Comparison of ENCODE assay signal across 1 cellular context in genomic region chr1:53460211-53460634, GRCh38.
TF ChIP-seq lines count a peak whose summit lies in the region.

No MANE protein-coding gene starts in this region.

TF ChIP-seq in K562, 482 proteins besides CTCF, POLR2A, EP300 and RAD21 (continues in another document):
- TF ChIP-seq TEAD2 (tag; IDR thresholded peaks at IDR 0.05) = no peak
- TF ChIP-seq RB1 (IDR thresholded peaks at IDR 0.05; ENCODE audit: low read depth) = peak; percentile 60; the same call in 1 of the 2 replicates
- TF ChIP-seq MEIS2 (IDR thresholded peaks at IDR 0.05; ENCODE audit: partially characterized antibody) = peak; percentile 80
- TF ChIP-seq ZNF766 (CRISPR knock-in tag; conservative IDR thresholded peaks at IDR 0.05) = peak; percentile 75
- TF ChIP-seq COPS2 (conservative IDR thresholded peaks at IDR 0.05) = no peak
- TF ChIP-seq L3MBTL2 (IDR thresholded peaks at IDR 0.05) = peak; percentile 100
- TF ChIP-seq E2F1 (CRISPR knock-in tag; IDR thresholded peaks at IDR 0.05) = peak; percentile 90; the same call in 1 of the 2 replicates
- TF ChIP-seq XRCC3 (IDR thresholded peaks at IDR 0.05) = no peak
- TF ChIP-seq KAT7 (CRISPR knock-in tag; IDR thresholded peaks at IDR 0.05; ENCODE audit: borderline replicate concordance) = no peak
- peak; percentile 41 for TF ChIP-seq E2F8 (IDR thresholded peaks at IDR 0.05; ENCODE audit: low read depth, partially characterized antibody)
- TF ChIP-seq CBX3 (IDR thresholded peaks at IDR 0.05; ENCODE audit: borderline replicate concordance in 1 of 2, low read length in 2 of 2) = peak in 1 of 2 experiments; percentile 89; a peak in 1 of 3 replicates
- peak; percentile 63; the same call in 1 of the 2 replicates for TF ChIP-seq E2F3 (CRISPR knock-in tag; IDR thresholded peaks at IDR 0.05)
- no peak for TF ChIP-seq HBP1 (CRISPR knock-in tag; IDR thresholded peaks at IDR 0.05)
- TF ChIP-seq TEAD4 (IDR thresholded peaks at IDR 0.05; ENCODE audit: low read length) = peak; percentile 35; the same call in 1 of the 2 replicates
- TF ChIP-seq TEAD4 (CRISPR knock-in tag; IDR thresholded peaks at IDR 0.05; ENCODE audit: borderline replicate concordance) = no peak
- peak; percentile 46 for TF ChIP-seq USF1 (CRISPR knock-in tag; IDR thresholded peaks at IDR 0.05)
- peak; percentile 98 for TF ChIP-seq E2F6 (IDR thresholded peaks at IDR 0.05; ENCODE audit: borderline replicate concordance in 1 of 2, extremely low read depth in 1 of 2, insufficient read depth in 1 of 2, insufficient read length in 1 of 2, low read depth in 1 of 2, low read length in 1 of 2, poor library complexity in 1 of 2, severe bottlenecking in 1 of 2)
- TF ChIP-seq NRF1 (conservative IDR thresholded peaks at IDR 0.05 in 1 of 2, IDR thresholded peaks at IDR 0.05 in 1 of 2) = peak; percentile 97
- TF ChIP-seq ATF1 (CRISPR knock-in tag; IDR thresholded peaks at IDR 0.05) = no peak
- TF ChIP-seq ATF1 (tag; IDR thresholded peaks at IDR 0.05) = no peak
- TF ChIP-seq ZBTB2 (IDR thresholded peaks at IDR 0.05) = peak; percentile 93
- TF ChIP-seq LCOR (CRISPR knock-in tag; IDR thresholded peaks at IDR 0.05) = peak; percentile 63; the same call in 1 of the 2 replicates
- peak; percentile 60; the same call in 1 of the 2 replicates for TF ChIP-seq RNF2 (IDR thresholded peaks at IDR 0.05)
- no peak for TF ChIP-seq TARDBP (IDR thresholded peaks at IDR 0.05)
- TF ChIP-seq MYBL2 (IDR thresholded peaks at IDR 0.05; ENCODE audit: low read depth) = no peak
- no peak for TF ChIP-seq MYBL2 (CRISPR knock-in tag; IDR thresholded peaks at IDR 0.05; ENCODE audit: borderline replicate concordance)
- TF ChIP-seq ZNF395 (CRISPR knock-in tag; IDR thresholded peaks at IDR 0.05) = peak; percentile 68; the same call in 1 of the 2 replicates
- no peak for TF ChIP-seq CEBPG (CRISPR knock-in tag; IDR thresholded peaks at IDR 0.05)
- no peak for TF ChIP-seq CEBPG (tag; conservative IDR thresholded peaks at IDR 0.05 in 1 of 2, IDR thresholded peaks at IDR 0.05 in 1 of 2)
- TF ChIP-seq ASH1L (IDR thresholded peaks at IDR 0.05; ENCODE audit: borderline replicate concordance, low read depth, partially characterized antibody) = no peak
- 0 out of 2 replicates have a peak, but pooled peaks have one; percentile 46 for TF ChIP-seq ATF6 (CRISPR knock-in tag; IDR thresholded peaks at IDR 0.05)
- 0 out of 2 replicates have a peak, but pooled peaks have one; percentile 44 for TF ChIP-seq CREB3 (tag; conservative IDR thresholded peaks at IDR 0.05; ENCODE audit: low read depth)
- TF ChIP-seq ZBTB34 (CRISPR knock-in tag; IDR thresholded peaks at IDR 0.05) = no peak
- TF ChIP-seq ZNF316 (IDR thresholded peaks at IDR 0.05) = no peak
- TF ChIP-seq TRIM28 (IDR thresholded peaks at IDR 0.05) = no peak
- TF ChIP-seq ZHX1 (conservative IDR thresholded peaks at IDR 0.05; ENCODE audit: low read length) = no peak
- TF ChIP-seq ATF7 (IDR thresholded peaks at IDR 0.05) = peak; percentile 24; the same call in 1 of the 2 replicates
- peak; percentile 83 for TF ChIP-seq HNRNPLL (IDR thresholded peaks at IDR 0.05; ENCODE audit: low read depth, low read length, poor library complexity, severe bottlenecking)
- peak; percentile 96 for TF ChIP-seq ZBTB33 (CRISPR knock-in tag; IDR thresholded peaks at IDR 0.05)
- peak; percentile 70 for TF ChIP-seq MAX (CRISPR knock-in tag; IDR thresholded peaks at IDR 0.05)
- TF ChIP-seq EWSR1 (IDR thresholded peaks at IDR 0.05; ENCODE audit: borderline replicate concordance, low read depth, partially characterized antibody) = no peak
